23 cellular contexts compared by ENCODE assay signal in genomic region chr6:88670369-88670768, GRCh38.
"Had no signal": no experiment of that assay in that cellular context is flagged by ENCODE, and none has a peak within 500 bp of the region (broad histone marks: within the 10 kb centered on the region; RNA-seq: fewer than 3 reads in every experiment).

No MANE protein-coding gene starts in this region.

- H3K27ac Mint-ChIP-seq: activated B cell treated with CpG ODN at 0.5 μM for 24 hours; activated CD4-positive, alpha-beta T cell treated with anti-CD3 and anti-CD28 coated beads for 36 hours; activated naive CD8-positive, alpha-beta T cell treated with anti-CD3 and anti-CD28 coated beads, Interleukin-2, amount 10 ng/mL, durations not matched to agents 7 days and 5 days; nephron; stimulated activated naive CD8-positive, alpha-beta T cell treated with anti-CD3 and anti-CD28 coated beads, Interleukin-15, Interleukin-2, amounts not matched to agents 100 ng/mL and 50 ng/mL, for 24 hours; T-helper 1 cell treated with Interleukin-12 subunit alpha and Interleukin-12 subunit beta and Interleukin-4 antibody, amounts not matched to agents 30 μg/mL and 1 μg/mL, for 36 hours had no signal

- H3K4me3 ChIP-seq: coronary artery, ovary, prostate gland, right atrium auricular region, tibial artery had no signal

- H3K27me3 Mint-ChIP-seq: activated B cell treated with CpG ODN at 0.5 μM for 24 hours; activated CD4-positive, alpha-beta T cell treated with anti-CD3 and anti-CD28 coated beads for 36 hours; activated naive CD8-positive, alpha-beta T cell treated with anti-CD3 and anti-CD28 coated beads, Interleukin-2, amount 10 ng/mL, durations not matched to agents 7 days and 5 days; stimulated activated naive CD8-positive, alpha-beta T cell treated with anti-CD3 and anti-CD28 coated beads, Interleukin-15, Interleukin-2, amounts not matched to agents 100 ng/mL and 50 ng/mL, for 24 hours had no signal

- H3K4me1 Mint-ChIP-seq: activated B cell treated with CpG ODN at 0.5 μM for 24 hours; activated CD4-positive, alpha-beta T cell treated with anti-CD3 and anti-CD28 coated beads for 36 hours; activated naive CD8-positive, alpha-beta T cell treated with anti-CD3 and anti-CD28 coated beads, Interleukin-2, amount 10 ng/mL, durations not matched to agents 7 days and 5 days; nephron had no signal

- H3K4me3 Mint-ChIP-seq: activated B cell treated with CpG ODN at 0.5 μM for 24 hours; activated CD4-positive, alpha-beta T cell treated with anti-CD3 and anti-CD28 coated beads for 36 hours; activated naive CD8-positive, alpha-beta T cell treated with anti-CD3 and anti-CD28 coated beads, Interleukin-2, amount 10 ng/mL, durations not matched to agents 7 days and 5 days; nephron; stimulated activated naive CD8-positive, alpha-beta T cell treated with anti-CD3 and anti-CD28 coated beads, Interleukin-15, Interleukin-2, amounts not matched to agents 100 ng/mL and 50 ng/mL, for 24 hours; T-helper 1 cell treated with Interleukin-12 subunit alpha and Interleukin-12 subunit beta and Interleukin-4 antibody, amounts not matched to agents 30 μg/mL and 1 μg/mL, for 36 hours had no signal

- H3K9me3 ChIP-seq: prostate gland had no signal

- H3K36me3 ChIP-seq: neutrophil, ovary, prostate gland, right atrium auricular region had no signal

- H3K27me3 ChIP-seq: foreskin keratinocyte, neutrophil, ovary, right atrium auricular region, tibial artery had no signal

- DNase-seq: activated B cell treated with CpG ODN at 0.5 μM for 24 hours; activated CD4-positive, alpha-beta T cell treated with anti-CD3 and anti-CD28 coated beads for 36 hours; activated CD4-positive, alpha-beta T cell treated with anti-CD3 and anti-CD28 coated beads, Interleukin-2, amount 50 U/mL, for 4 hours; activated naive CD4-positive, alpha-beta T cell treated with Interleukin-2 at 50 U/mL for 16 hours; activated naive CD8-positive, alpha-beta T cell treated with anti-CD3 and anti-CD28 coated beads, Interleukin-2, amount 10 ng/mL, durations not matched to agents 7 days and 5 days; activated T-cell treated with anti-CD3 and anti-CD28 coated beads, Interleukin-2, amount 50 U/mL, for 48 hours; amniotic stem cell; hippocampal formation; kidney glomerular epithelial cell; left ventricle myocardium superior; ovary; stimulated activated CD4-positive, alpha-beta T cell treated with anti-CD3 and anti-CD28 coated beads, Interleukin-12 subunit alpha, Interleukin-12 subunit beta, amount 100 ng/mL, for 4 hours; stimulated activated CD4-positive, alpha-beta T cell treated with anti-CD3 and anti-CD28 coated beads, Interleukin-4, amount 100 ng/mL, for 4 hours; tibial artery had no signal

- ATAC-seq: activated CD4-positive, alpha-beta T cell treated with anti-CD3 and anti-CD28 coated beads for 36 hours; foreskin keratinocyte; left ventricle myocardium superior had no signal

- H3K27ac ChIP-seq: coronary artery, epithelial cell of prostate, foreskin keratinocyte, neutrophil, ovary, prostate gland, right atrium auricular region, tibial artery had no signal

- H3K4me1 ChIP-seq: foreskin keratinocyte, prostate gland, right atrium auricular region, tibial artery had no signal
